In the genomic region with DNA sequence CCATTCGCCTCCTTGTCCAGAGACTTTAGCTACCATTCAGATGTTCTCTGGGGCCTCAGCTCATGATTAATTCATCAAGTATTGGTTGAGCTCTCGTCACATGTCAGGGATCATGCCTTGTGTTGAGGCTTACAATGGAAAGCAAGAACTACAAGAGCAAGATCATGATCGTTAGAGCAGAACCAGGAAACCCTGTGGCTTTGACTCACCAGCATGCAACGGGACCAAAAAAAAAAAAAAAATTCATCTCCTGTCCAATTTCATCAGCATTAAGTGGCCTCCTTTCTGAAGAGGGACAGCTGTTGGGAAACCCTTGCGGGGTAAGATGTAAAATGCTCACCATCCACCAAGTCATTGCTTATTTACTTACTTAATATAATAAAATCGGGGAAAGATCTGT, we compare ENCODE assay signal across 9 cellular contexts. TPM values are rescaled to one million over a fixed set of nuclear protein-coding genes. Genes with fewer than 3 reads are reported as not detected.
DNase-seq lines count a peak whose midpoint lies in the region; ATAC-seq and TF ChIP-seq lines count a peak whose summit lies in the region.
"Had no signal": no experiment of that assay in that cellular context is flagged by ENCODE, and none has a peak within 500 bp of the region (broad histone marks: within the 10 kb centered on the region; RNA-seq: fewer than 3 reads in every experiment).

No MANE protein-coding gene starts in this region.

- H3K27me3 ChIP-seq in left lung = peaks cover 0 to 14% of the 10 kb centered on the region in 2 donors

- POLR2A ChIA-PET in OCI-LY7 (lab: Charles Lee) = interaction anchor here (0.6 to 1.3 kb wide), 4 partner anchors 38 to 674 kb away, joined by 3 to 4 read pairs (median 3); no protein-coding TSS in a partner anchor

- H4K20me1 ChIP-seq in OCI-LY7 (ENCODE audit: insufficient read depth, low read length) = no peaks in the 10 kb centered on the region

- no TSS peak for BruUV-seq in OCI-LY7 (replicated peaks; lab: Mats Ljungman, UMichigan)

- intact Hi-C loops in OCI-LY7 (cut with micrococcal nuclease; ENCODE audit: unreplicated experiment) = no loop called here
- intact Hi-C loops in left lung (cut with DNase I) = no loop called here

- H3K4me1 ChIP-seq in OCI-LY7 (ENCODE audit: insufficient read depth, low read length, poor library complexity, severe bottlenecking) (peaks cover 22% of the 10 kb centered on the region), left lung (peaks cover 0 to 12% of the 10 kb centered on the region in 2 donors)

- peak overlapping the region; percentile 4 for H3K27ac ChIP-seq in OCI-LY7 (ENCODE audit: low read depth, low read length, poor library complexity, severe bottlenecking)
- H3K27ac ChIP-seq in left lung = no peak overlapping the region
- H3K27ac ChIP-seq: parathyroid adenoma had no signal

- H3K36me3 ChIP-seq in OCI-LY7 (ENCODE audit: insufficient read depth, low read length) = no peaks in the 10 kb centered on the region
- H3K36me3 ChIP-seq in left lung = no peaks in the 10 kb centered on the region

- CTCF ChIA-PET in OCI-LY7 (lab: Charles Lee; ENCODE audit: unreplicated experiment) = interaction anchor here (0.6 kb wide), 2 partner anchors 51 to 178 kb away, joined by 3 read pairs; no protein-coding TSS in a partner anchor

- DNase-seq in GM04503 (ENCODE audit: low read depth) = peak; percentile 78
- peak; percentile 76 for DNase-seq in OCI-LY7 (ENCODE audit: low spot score)
- no peak for DNase-seq in left lung
- DNase-seq in SHP77 treated with DMSO at 0.1 percent for 48 hours (lab: John Stamatoyannopoulos, UW) = no peak
- DNase-seq in Ammon's horn (ENCODE audit: low spot score) = no peak

- H3K4me3 ChIP-seq in OCI-LY7 (ENCODE audit: low read depth, low read length, poor library complexity, severe bottlenecking) = no peak overlapping the region
- H3K4me3 ChIP-seq in left lung = no peak overlapping the region

- H3K9me3 ChIP-seq in OCI-LY7 (ENCODE audit: low read length) (peaks cover 5% of the 10 kb centered on the region; the same call in 1 of the 2 replicates), left lung (no peaks in the 10 kb centered on the region)

- peak overlapping the region; percentile 41 for H3K4me2 ChIP-seq in OCI-LY7 (ENCODE audit: low read length)

- peak overlapping the region; percentile 34; the same call in 1 of the 2 replicates for H2AFZ ChIP-seq in OCI-LY7 (ENCODE audit: low read length)
- H2AFZ ChIP-seq: parathyroid adenoma had no signal

- ATAC-seq in GM21786 (IDR thresholded peaks at IDR 0.05; ENCODE audit: unreplicated experiment) = peak; percentile 78
- ATAC-seq in left lung = peak; percentile 30
- ATAC-seq in HG03521 (IDR thresholded peaks at IDR 0.05; ENCODE audit: unreplicated experiment) = no peak
- ATAC-seq in GM19397 (IDR thresholded peaks at IDR 0.05; ENCODE audit: unreplicated experiment) = no peak

- no peaks in the 10 kb centered on the region for H3K9me2 ChIP-seq in OCI-LY7 (ENCODE audit: insufficient read depth, low read length)

- H3K79me2 ChIP-seq in OCI-LY7 (ENCODE audit: insufficient read depth, low read depth, low read length) = no peaks in the 10 kb centered on the region
- H3K79me2 ChIP-seq: parathyroid adenoma had no signal

- TF ChIP-seq CTCF in OCI-LY7 (conservative IDR thresholded peaks at IDR 0.05; ENCODE audit: low read length) = no peak
- TF ChIP-seq CTCF in left lung (IDR thresholded peaks at IDR 0.05) = no peak

RNA-seq across cellular contexts. Expression of a gene that starts 12.1 kb away (rescaled TPM):
- total RNA-seq in OCI-LY7 (2014; rRNA removed; shearing (Covaris generic)) = 65.9 and 69.8 TPM in 2 replicates
- total RNA-seq in OCI-LY7 (2022) = 134 and 135 TPM in 2 replicates
- 10 to 100 TPM; 57.4 to 77.3 TPM for total RNA-seq in left lung

RNA-seq across cellular contexts. Expression of a gene that starts 39.4 kb away (rescaled TPM):
- total RNA-seq in OCI-LY7 (2014; rRNA removed; shearing (Covaris generic)) = 50.1 and 58.9 TPM in 2 replicates
- total RNA-seq in OCI-LY7 (2022) (66.1 and 69.0 TPM in 2 replicates), left lung (10 to 100 TPM; 44.7 to 50.9 TPM)

Comparison
In these comparisons a context has a peak if more than half of its experiments do, and no peak if none do; other contexts are left out.
1. DNase-seq: peak in GM04503 (single experiment) and OCI-LY7 (single experiment); none in left lung (0 of 2), SHP77 treated with DMSO at 0.1 percent for 48 hours (single experiment) and Ammon's horn (single experiment).
2. ATAC-seq: peak in GM21786 (single experiment) and left lung (single experiment); none in HG03521 (single experiment) and GM19397 (single experiment).